In the genomic region with DNA sequence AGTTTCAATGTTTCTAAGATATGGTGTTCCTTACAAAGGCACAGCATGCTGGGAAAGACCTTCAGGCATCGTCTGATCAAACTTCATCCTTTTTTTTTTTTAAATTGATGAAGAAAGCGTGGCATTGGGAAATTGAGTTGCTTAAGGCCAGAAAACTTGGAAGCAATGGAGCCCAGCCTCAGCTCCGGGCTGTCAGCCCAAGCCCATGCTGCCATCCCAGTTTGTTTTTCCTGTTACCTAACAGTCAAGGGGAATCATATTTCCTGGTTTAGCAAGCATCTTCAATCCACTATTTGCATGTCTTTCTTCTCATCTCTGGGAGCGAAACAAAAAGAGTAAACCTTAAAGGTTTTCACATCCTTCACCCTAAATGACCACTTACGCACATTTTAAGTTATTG, we compare ENCODE assay signal across 16 cellular contexts.
DNase-seq lines count a peak whose midpoint lies in the region; ATAC-seq and TF ChIP-seq lines count a peak whose summit lies in the region.
"Had no signal": no experiment of that assay in that cellular context is flagged by ENCODE, and none has a peak within 500 bp of the region (broad histone marks: within the 10 kb centered on the region; RNA-seq: fewer than 3 reads in every experiment).

No MANE protein-coding gene starts in this region.

- no peak for ATAC-seq in HG02588 (IDR thresholded peaks at IDR 0.05; ENCODE audit: unreplicated experiment)
- ATAC-seq: left colon had no signal

- H3K4me3 ChIP-seq in epithelial cell of esophagus (ENCODE audit: low read length) (no peak overlapping the region), neutrophil (ENCODE audit: low read depth in 1 of 2, low read length in 1 of 2) (no peak overlapping the region), testis (no peak overlapping the region)
- H3K4me3 ChIP-seq: ascending aorta, dorsolateral prefrontal cortex, esophagus squamous epithelium had no signal

- H3K4me1 ChIP-seq in neutrophil (ENCODE audit: control insufficient read depth in 1 of 2, insufficient read depth in 1 of 2, low read depth in 1 of 2, low read length in 1 of 2), result peaks cover 49 to 51% of the 10 kb centered on the region in 2 experiments
- no peaks in the 10 kb centered on the region for H3K4me1 ChIP-seq in testis

- H3K9me3 ChIP-seq in neutrophil (no peaks in the 10 kb centered on the region), testis (no peaks in the 10 kb centered on the region)
- H3K9me3 ChIP-seq: ascending aorta, esophagus squamous epithelium had no signal

- in situ Hi-C loops in ACHN (cut with HindIII; ENCODE audit: low pct_ligation_motif_present, low pct_unique_long_range_greater_than_20kb, low sequenced_read_pairs), result no loop called here

- DNase-seq in AG20443 (ENCODE audit: low spot score), result peak; percentile 83
- peak; percentile 70 for DNase-seq in NCI-H2107 (lab: John Stamatoyannopoulos, UW)
- DNase-seq in epithelial cell of esophagus (ENCODE audit: low read depth), result peak; percentile 71
- DNase-seq in testis, result no peak
- no peak for DNase-seq in stimulated activated naive CD4-positive, alpha-beta T cell treated with Interleukin-2 at 50 U/mL for 16 hours (lab: John Stamatoyannopoulos, UW)
- DNase-seq in ACHN, result no peak
- DNase-seq: activated gamma-delta T cell treated with Interleukin-2 at 50 U/mL for 16 hours, DMS79, dorsolateral prefrontal cortex, esophagus squamous epithelium, KBM-7, left colon had no signal

- TF ChIP-seq POLR2A in testis (IDR thresholded peaks at IDR 0.05), result no peak

- H3K27me3 ChIP-seq in neutrophil (no peaks in the 10 kb centered on the region), testis (no peaks in the 10 kb centered on the region)
- H3K27me3 ChIP-seq: ascending aorta, dorsolateral prefrontal cortex, esophagus squamous epithelium had no signal

- H3K36me3 ChIP-seq in neutrophil, result no peaks in the 10 kb centered on the region
- H3K36me3 ChIP-seq in testis (ENCODE audit: low read depth, missing control alignments), result no peaks in the 10 kb centered on the region
- H3K36me3 ChIP-seq: ascending aorta, esophagus squamous epithelium had no signal

- 79 to 82% methylated on average over 5 of the region's 5 CpGs for WGBS in testis, 2 donors

- intact Hi-C loops in testis (cut with DNase I; ENCODE audit: low total_unique reads), result no loop called here

- TF ChIP-seq CTCF in epithelial cell of esophagus (IDR thresholded peaks at IDR 0.05; ENCODE audit: insufficient read depth, low read depth, low read length, missing control alignments) (no peak), neutrophil (IDR thresholded peaks at IDR 0.05) (no peak), testis (IDR thresholded peaks at IDR 0.05) (no peak)

- peak overlapping the region; percentile 100 for H3K27ac ChIP-seq in neutrophil
- no peak overlapping the region for H3K27ac ChIP-seq in testis
- H3K27ac ChIP-seq: ascending aorta, C4-2B, esophagus squamous epithelium had no signal

Comparison
In these comparisons a context has a peak if more than half of its experiments do, and no peak if none do; other contexts are left out.
1. DNase-seq: peak in AG20443 (single experiment), NCI-H2107 (single experiment) and epithelial cell of esophagus (single experiment); none in testis (single experiment), stimulated activated naive CD4-positive, alpha-beta T cell treated with Interleukin-2 at 50 U/mL for 16 hours (single experiment) and ACHN (single experiment).